Comparison of ENCODE assay signal across 8 cellular contexts in genomic region chr15:34038023-34038403, GRCh38. TPM values are rescaled to one million over a fixed set of nuclear protein-coding genes. Genes with fewer than 3 reads are reported as not detected.
DNase-seq lines count a peak whose midpoint lies in the region; ATAC-seq and TF ChIP-seq lines count a peak whose summit lies in the region.

No MANE protein-coding gene starts in this region.

- intact Hi-C loops in CD4-positive, alpha-beta T cell (cut with DNase I, micrococcal nuclease): loop anchor here (2.0 to 10.0 kb wide), 4 partner anchors 63 to 949 kb away; partner anchors contain the start of genes EMC7 (in 1 of the 2), PGBD4 (in 1 of the 2) and ZNF770 (in 1 of the 2)

- peak overlapping the region; percentile 91 for H3K4me3 Mint-ChIP-seq in CD4-positive, alpha-beta T cell

- POLR2A ChIA-PET in CD4-positive, alpha-beta T cell (lab: Charles Lee): interaction anchor here (0.8 to 1.4 kb wide), 5 partner anchors 19 to 950 kb away, joined by 3 to 4 read pairs (median 3); partner anchors contain the start of genes EMC7, GOLGA8A, PGBD4 and ZNF770

- TF ChIP-seq CTCF in CD4-positive, alpha-beta T cell (IDR thresholded peaks at IDR 0.05): no peak
- TF ChIP-seq CTCF in RWPE2 (IDR thresholded peaks at IDR 0.05; ENCODE audit: poor library complexity, severe bottlenecking): no peak
- no peak for TF ChIP-seq CTCF in fibroblast of mammary gland (conservative IDR thresholded peaks at IDR 0.05; ENCODE audit: control insufficient read depth, insufficient read depth, low read depth, low read length)

- H3K27ac Mint-ChIP-seq in CD4-positive, alpha-beta T cell: peak overlapping the region; percentile 90

- peak overlapping the region; percentile 55 for H3K27ac ChIP-seq in CD4-positive, alpha-beta T cell (ENCODE audit: low read depth, low read length)
- H3K27ac ChIP-seq in GM23248 (peak overlapping the region; percentile 81), RWPE2 (ENCODE audit: poor library complexity, severe bottlenecking) (peak overlapping the region; percentile 77), rectal smooth muscle tissue (ENCODE audit: low read depth, low read length) (peak overlapping the region; percentile 88)

- H4K20me1 ChIP-seq in GM23248 (ENCODE audit: insufficient read depth): no peaks in the 10 kb centered on the region

- no peaks in the 10 kb centered on the region for H3K9me2 ChIP-seq in GM23248 (ENCODE audit: insufficient read depth)

- H3F3A ChIP-seq in GM23248 (ENCODE audit: insufficient read depth): peaks cover 5% of the 10 kb centered on the region

- no peaks in the 10 kb centered on the region for H3K27me3 ChIP-seq in CD4-positive, alpha-beta T cell (ENCODE audit: control insufficient read depth, insufficient read depth, low read length)
- H3K27me3 ChIP-seq in GM23248 (replicated peaks; ENCODE audit: insufficient read depth): no peaks in the 10 kb centered on the region
- no peaks in the 10 kb centered on the region for H3K27me3 ChIP-seq in RWPE2 (ENCODE audit: insufficient read depth, poor library complexity, severe bottlenecking)
- no peaks in the 10 kb centered on the region for H3K27me3 ChIP-seq in rectal smooth muscle tissue (ENCODE audit: control insufficient read depth, insufficient read depth, low read length)

- H3K4me3 ChIP-seq in GM23248 (peak overlapping the region; percentile 99), RWPE2 (ENCODE audit: severe bottlenecking) (peak overlapping the region; percentile 98), fibroblast of mammary gland (ENCODE audit: control insufficient read depth, low read depth, low read length) (peak overlapping the region; percentile 90), rectal smooth muscle tissue (ENCODE audit: low read length) (peak overlapping the region; percentile 93)

- peak overlapping the region; percentile 98 for H2AFZ ChIP-seq in GM23248

- H3K36me3 ChIP-seq in GM23248 (ENCODE audit: low read depth) (no peaks in the 10 kb centered on the region), RWPE2 (ENCODE audit: low read depth) (no peaks in the 10 kb centered on the region), rectal smooth muscle tissue (ENCODE audit: control insufficient read depth, insufficient read depth, low read length) (no peaks in the 10 kb centered on the region)

- H3K9ac ChIP-seq in GM23248: peak overlapping the region; percentile 92
- peak overlapping the region; percentile 61 for H3K9ac ChIP-seq in rectal smooth muscle tissue (ENCODE audit: low read length)

- peaks cover 50% of the 10 kb centered on the region for H3K79me2 ChIP-seq in GM23248 (ENCODE audit: insufficient read depth)

- no peaks in the 10 kb centered on the region for H3K9me3 Mint-ChIP-seq in CD4-positive, alpha-beta T cell

- in situ Hi-C loops in GM23248 (cut with MboI): no loop called here

- H3K9me3 ChIP-seq in CD4-positive, alpha-beta T cell (ENCODE audit: control insufficient read depth, low read length): no peaks in the 10 kb centered on the region
- H3K9me3 ChIP-seq in GM23248 (ENCODE audit: low read depth): no peaks in the 10 kb centered on the region
- H3K9me3 ChIP-seq in RWPE2 (ENCODE audit: severe bottlenecking): no peaks in the 10 kb centered on the region

- H3K4me1 Mint-ChIP-seq in CD4-positive, alpha-beta T cell (ENCODE audit: low read depth): peaks cover 20% of the 10 kb centered on the region

- peak; percentile 4 for ATAC-seq in CD4-positive, alpha-beta T cell (ENCODE audit: poor library complexity)
- ATAC-seq in RWPE2 (ENCODE audit: low read depth): peak; percentile 24

- peaks cover 19% of the 10 kb centered on the region; the same call in 1 of the 2 replicates for H3K4me1 ChIP-seq in GM23248 (ENCODE audit: insufficient read depth)
- peaks cover 5% of the 10 kb centered on the region for H3K4me1 ChIP-seq in RWPE2 (ENCODE audit: insufficient read depth, poor library complexity, severe bottlenecking)
- peaks cover 11% of the 10 kb centered on the region for H3K4me1 ChIP-seq in rectal smooth muscle tissue (ENCODE audit: control insufficient read depth, insufficient read depth, low read length)

- WGBS in GM23248 (ENCODE audit: low coverage in 1 of 2, low lambda C conversion rate in 2 of 2, missing lambda C conversion rate in 2 of 2), 2 experiments: 0 to 1% methylated on average over 11 of the region's 11 CpGs

- H3K4me2 ChIP-seq in GM23248 (ENCODE audit: unreplicated experiment): peak overlapping the region; percentile 93

- H3K27me3 Mint-ChIP-seq in CD4-positive, alpha-beta T cell: no peaks in the 10 kb centered on the region

- CTCF ChIA-PET in CD4-positive, alpha-beta T cell (lab: Charles Lee): interaction anchor here (0.9 to 1.4 kb wide), 2 partner anchors 65 to 172 kb away, joined by 3 to 4 read pairs; partner anchors contain the start of gene KATNBL1

- peaks cover 4% of the 10 kb centered on the region for H3K36me3 Mint-ChIP-seq in CD4-positive, alpha-beta T cell (ENCODE audit: low read depth)

- no peak for DNase-seq in CD4-positive, alpha-beta T cell
- DNase-seq in GM23248: no peak
- DNase-seq in RWPE2 (ENCODE audit: low spot score): no peak
- DNase-seq in fibroblast of mammary gland (ENCODE audit: low read depth): no peak
- DNase-seq in NCI-H1417 treated with DMSO at 0.1 percent for 48 hours (lab: John Stamatoyannopoulos, UW): no peak
- no peak for DNase-seq in stimulated activated CD4-positive, alpha-beta T cell treated with anti-CD3 and anti-CD28 coated beads, Interleukin-2, amount 100 ng/mL, for 24 hours
- DNase-seq in DMS79 (lab: John Stamatoyannopoulos, UW): no peak

RNA-seq across cellular contexts. Expression of gene AVEN, which starts 1.0 kb away (rescaled TPM):
- 1 to 10 TPM; 4.5 to 4.9 TPM for total RNA-seq in CD4-positive, alpha-beta T cell
- 27.0 and 34.3 TPM in 2 replicates for total RNA-seq in GM23248 (2014; rRNA removed; shearing (Covaris generic))
- polyA plus RNA-seq in GM23248 (2016; fragmentation: Nextera tagmentation; extraction: Ambion mirVana): 18.2 and 18.8 TPM in 2 replicates
